ENCODE assay signal across 33 cellular contexts in genomic region chr14:36955967-36956366, GRCh38.
"Had no signal": no experiment of that assay in that cellular context is flagged by ENCODE, and none has a peak within 500 bp of the region (broad histone marks: within the 10 kb centered on the region; RNA-seq: fewer than 3 reads in every experiment).

No MANE protein-coding gene starts in this region.

- H3K4me1 Mint-ChIP-seq: activated B cell treated with CpG ODN at 0.5 μM for 24 hours; activated CD4-positive, alpha-beta memory T cell treated with anti-CD3 and anti-CD28 coated beads, Interleukin-2, amount 10 ng/mL, durations not matched to agents 7 days and 5 days; activated CD4-positive, alpha-beta T cell treated with anti-CD3 and anti-CD28 coated beads, Interleukin-2, amount 10 ng/mL, durations not matched to agents 7 days and 5 days; activated CD8-positive, alpha-beta memory T cell treated with anti-CD3 and anti-CD28 coated beads, Interleukin-2, amount 10 ng/mL, durations not matched to agents 7 days and 5 days; activated naive CD4-positive, alpha-beta T cell treated with anti-CD3 and anti-CD28 coated beads, Interleukin-2, amount 10 ng/mL, durations not matched to agents 7 days and 5 days; activated naive CD4-positive, alpha-beta T cell treated with anti-CD3 and anti-CD28 coated beads, Interleukin-2, amount 50 U/mL, for 24 hours; activated naive CD8-positive, alpha-beta T cell treated with anti-CD3 and anti-CD28 coated beads, Interleukin-2, amount 10 ng/mL, durations not matched to agents 7 days and 5 days; activated naive CD8-positive, alpha-beta T cell treated with anti-CD3 and anti-CD28 coated beads, Interleukin-2, amount 50 U/mL, for 24 hours; brain; central memory CD8-positive, alpha-beta T cell had no signal

- H3K36me3 ChIP-seq: ascending aorta, cardiac muscle cell had no signal

- ATAC-seq: activated CD8-positive, alpha-beta memory T cell treated with anti-CD3 and anti-CD28 coated beads, Interleukin-2, amount 10 ng/mL, durations not matched to agents 7 days and 5 days; activated CD8-positive, alpha-beta T cell treated with anti-CD3 and anti-CD28 coated beads, Interleukin-2, amount 10 ng/mL, durations not matched to agents 7 days and 5 days; activated naive CD8-positive, alpha-beta T cell treated with anti-CD3 and anti-CD28 coated beads, Interleukin-2, amount 50 U/mL, for 24 hours had no signal

- H3K27me3 ChIP-seq: ascending aorta, cardiac muscle cell had no signal

- H3K36me3 Mint-ChIP-seq: activated CD8-positive, alpha-beta memory T cell treated with anti-CD3 and anti-CD28 coated beads, Interleukin-2, amount 10 ng/mL, durations not matched to agents 7 days and 5 days; activated naive CD4-positive, alpha-beta T cell treated with anti-CD3 and anti-CD28 coated beads, Interleukin-2, amount 10 ng/mL, durations not matched to agents 7 days and 5 days; activated naive CD4-positive, alpha-beta T cell treated with anti-CD3 and anti-CD28 coated beads, Interleukin-2, amount 50 U/mL, for 24 hours; activated naive CD8-positive, alpha-beta T cell; activated naive CD8-positive, alpha-beta T cell treated with anti-CD3 and anti-CD28 coated beads, Interleukin-2, amount 10 ng/mL, durations not matched to agents 7 days and 5 days; brain had no signal

- DNase-seq: activated B cell treated with CpG ODN at 0.5 μM for 24 hours; activated CD4-positive, alpha-beta memory T cell treated with anti-CD3 and anti-CD28 coated beads, Interleukin-2, amount 10 ng/mL, durations not matched to agents 7 days and 5 days; activated CD4-positive, alpha-beta T cell treated with anti-CD3 and anti-CD28 coated beads for 48 hours; activated CD4-positive, alpha-beta T cell treated with anti-CD3 and anti-CD28 coated beads, Interleukin-2, amount 10 ng/mL, durations not matched to agents 7 days and 5 days; activated CD4-positive, alpha-beta T cell treated with anti-CD3 and anti-CD28 coated beads, Interleukin-2, amount 50 U/mL, for 48 hours; activated CD4-positive, CD25-positive, alpha-beta regulatory T cell treated with anti-CD3 and anti-CD28 coated beads, Interleukin-2, amount 50 U/mL, for 72 hours; activated CD8-positive, alpha-beta memory T cell treated with anti-CD3 and anti-CD28 coated beads for 24 hours; activated CD8-positive, alpha-beta memory T cell treated with anti-CD3 and anti-CD28 coated beads, Interleukin-2, amount 10 ng/mL, durations not matched to agents 7 days and 5 days; activated CD8-positive, alpha-beta memory T cell treated with anti-CD3 and anti-CD28 coated beads, Interleukin-2, amount 50 U/mL, for 48 hours; activated CD8-positive, alpha-beta T cell treated with anti-CD3 and anti-CD28 coated beads, Interleukin-2, amount 10 ng/mL, durations not matched to agents 7 days and 5 days; activated effector memory CD4-positive, alpha-beta T cell treated with Interleukin-2 at 50 U/mL for 16 hours; activated gamma-delta T cell; activated naive CD4-positive, alpha-beta T cell treated with anti-CD3 and anti-CD28 coated beads, Interleukin-2, amount 10 ng/mL, durations not matched to agents 7 days and 5 days; activated naive CD4-positive, alpha-beta T cell treated with Interleukin-2 at 50 U/mL for 16 hours; activated naive CD8-positive, alpha-beta T cell treated with anti-CD3 and anti-CD28 coated beads, Interleukin-2, amount 10 ng/mL, durations not matched to agents 7 days and 5 days; activated naive CD8-positive, alpha-beta T cell treated with anti-CD3 and anti-CD28 coated beads, Interleukin-2, amount 50 U/mL, for 24 hours; activated T-cell treated with anti-CD3 and anti-CD28 coated beads, Interleukin-2, amount 50 U/mL, for 24 hours; activated T-cell treated with anti-CD3 and anti-CD28 coated beads, Interleukin-2, amount 50 U/mL, for 48 hours; amygdala; anterior cingulate cortex; cerebellar nuclear complex; T-helper 2 cell; T-helper 9 cell had no signal

- H3K27me3 Mint-ChIP-seq: activated B cell treated with CpG ODN at 0.5 μM for 24 hours; activated CD4-positive, alpha-beta memory T cell treated with anti-CD3 and anti-CD28 coated beads, Interleukin-2, amount 10 ng/mL, durations not matched to agents 7 days and 5 days; activated CD4-positive, alpha-beta T cell treated with anti-CD3 and anti-CD28 coated beads, Interleukin-2, amount 10 ng/mL, durations not matched to agents 7 days and 5 days; activated CD8-positive, alpha-beta memory T cell treated with anti-CD3 and anti-CD28 coated beads, Interleukin-2, amount 10 ng/mL, durations not matched to agents 7 days and 5 days; activated naive CD4-positive, alpha-beta T cell treated with anti-CD3 and anti-CD28 coated beads, Interleukin-2, amount 10 ng/mL, durations not matched to agents 7 days and 5 days; activated naive CD4-positive, alpha-beta T cell treated with anti-CD3 and anti-CD28 coated beads, Interleukin-2, amount 50 U/mL, for 24 hours; activated naive CD8-positive, alpha-beta T cell treated with anti-CD3 and anti-CD28 coated beads, Interleukin-2, amount 10 ng/mL, durations not matched to agents 7 days and 5 days; activated naive CD8-positive, alpha-beta T cell treated with anti-CD3 and anti-CD28 coated beads, Interleukin-2, amount 50 U/mL, for 24 hours; activated T-cell treated with anti-CD3 and anti-CD28 coated beads, Interleukin-2, amount 50 U/mL, for 24 hours; central memory CD8-positive, alpha-beta T cell had no signal

- H3K4me1 ChIP-seq: ascending aorta had no signal

- H3K27ac ChIP-seq: ascending aorta, cardiac muscle cell, VCaP had no signal

- H3K4me3 Mint-ChIP-seq: activated B cell treated with CpG ODN at 0.5 μM for 24 hours; activated CD4-positive, alpha-beta memory T cell treated with anti-CD3 and anti-CD28 coated beads, Interleukin-2, amount 10 ng/mL, durations not matched to agents 7 days and 5 days; activated CD4-positive, alpha-beta T cell treated with anti-CD3 and anti-CD28 coated beads, Interleukin-2, amount 10 ng/mL, durations not matched to agents 7 days and 5 days; activated CD8-positive, alpha-beta memory T cell treated with anti-CD3 and anti-CD28 coated beads, Interleukin-2, amount 10 ng/mL, durations not matched to agents 7 days and 5 days; activated CD8-positive, alpha-beta T cell treated with anti-CD3 and anti-CD28 coated beads, Interleukin-2, amount 10 ng/mL, durations not matched to agents 7 days and 5 days; activated naive CD4-positive, alpha-beta T cell treated with anti-CD3 and anti-CD28 coated beads, Interleukin-2, amount 10 ng/mL, durations not matched to agents 7 days and 5 days; activated naive CD4-positive, alpha-beta T cell treated with anti-CD3 and anti-CD28 coated beads, Interleukin-2, amount 50 U/mL, for 24 hours; activated naive CD8-positive, alpha-beta T cell; activated naive CD8-positive, alpha-beta T cell treated with anti-CD3 and anti-CD28 coated beads, Interleukin-2, amount 10 ng/mL, durations not matched to agents 7 days and 5 days; activated naive CD8-positive, alpha-beta T cell treated with anti-CD3 and anti-CD28 coated beads, Interleukin-2, amount 50 U/mL, for 24 hours; activated T-cell treated with anti-CD3 and anti-CD28 coated beads, Interleukin-2, amount 50 U/mL, for 24 hours; brain; central memory CD8-positive, alpha-beta T cell; T-helper 1 cell treated with Interleukin-12 subunit alpha and Interleukin-12 subunit beta and Interleukin-4 antibody, amounts not matched to agents 30 μg/mL and 1 μg/mL, for 36 hours; T-helper 2 cell treated with Interferon-gamma antibody and Interleukin-4, amounts not matched to agents 5 μg/mL and 100 μg/mL, for 36 hours had no signal

- H3K27ac Mint-ChIP-seq: activated B cell treated with CpG ODN at 0.5 μM for 24 hours; activated CD4-positive, alpha-beta memory T cell treated with anti-CD3 and anti-CD28 coated beads, Interleukin-2, amount 10 ng/mL, durations not matched to agents 7 days and 5 days; activated CD4-positive, alpha-beta T cell treated with anti-CD3 and anti-CD28 coated beads, Interleukin-2, amount 10 ng/mL, durations not matched to agents 7 days and 5 days; activated CD8-positive, alpha-beta memory T cell treated with anti-CD3 and anti-CD28 coated beads, Interleukin-2, amount 10 ng/mL, durations not matched to agents 7 days and 5 days; activated CD8-positive, alpha-beta T cell treated with anti-CD3 and anti-CD28 coated beads, Interleukin-2, amount 10 ng/mL, durations not matched to agents 7 days and 5 days; activated naive CD4-positive, alpha-beta T cell treated with anti-CD3 and anti-CD28 coated beads, Interleukin-2, amount 10 ng/mL, durations not matched to agents 7 days and 5 days; activated naive CD4-positive, alpha-beta T cell treated with anti-CD3 and anti-CD28 coated beads, Interleukin-2, amount 50 U/mL, for 24 hours; activated naive CD8-positive, alpha-beta T cell; activated naive CD8-positive, alpha-beta T cell treated with anti-CD3 and anti-CD28 coated beads, Interleukin-2, amount 10 ng/mL, durations not matched to agents 7 days and 5 days; activated naive CD8-positive, alpha-beta T cell treated with anti-CD3 and anti-CD28 coated beads, Interleukin-2, amount 50 U/mL, for 24 hours; activated T-cell treated with anti-CD3 and anti-CD28 coated beads, Interleukin-2, amount 50 U/mL, for 24 hours; activated T-helper 2 cell treated with anti-CD3 and anti-CD28 coated beads, Interferon-gamma antibody, Interleukin-2, Interleukin-4, amounts not matched to agents 10 μg/mL and 5 μg/mL and 100 μg/mL, durations not matched to agents 14 hours and 24 hours and 36 hours; brain; T-helper 1 cell treated with Interleukin-12 subunit alpha and Interleukin-12 subunit beta and Interleukin-4 antibody, amounts not matched to agents 30 μg/mL and 1 μg/mL, for 36 hours; T-helper 2 cell treated with Interferon-gamma antibody and Interleukin-4, amounts not matched to agents 5 μg/mL and 100 μg/mL, for 36 hours had no signal

- H3K9me3 ChIP-seq: ascending aorta had no signal

- H3K4me3 ChIP-seq: ascending aorta, cardiac muscle cell had no signal

- H3K9me3 Mint-ChIP-seq: activated B cell treated with CpG ODN at 0.5 μM for 24 hours; activated CD4-positive, alpha-beta memory T cell treated with anti-CD3 and anti-CD28 coated beads, Interleukin-2, amount 10 ng/mL, durations not matched to agents 7 days and 5 days; activated CD4-positive, alpha-beta T cell treated with anti-CD3 and anti-CD28 coated beads, Interleukin-2, amount 10 ng/mL, durations not matched to agents 7 days and 5 days; activated naive CD4-positive, alpha-beta T cell treated with anti-CD3 and anti-CD28 coated beads, Interleukin-2, amount 10 ng/mL, durations not matched to agents 7 days and 5 days; activated naive CD4-positive, alpha-beta T cell treated with anti-CD3 and anti-CD28 coated beads, Interleukin-2, amount 50 U/mL, for 24 hours; activated naive CD8-positive, alpha-beta T cell treated with anti-CD3 and anti-CD28 coated beads, Interleukin-2, amount 50 U/mL, for 24 hours; activated T-cell treated with anti-CD3 and anti-CD28 coated beads, Interleukin-2, amount 50 U/mL, for 24 hours; activated T-helper 2 cell treated with anti-CD3 and anti-CD28 coated beads, Interferon-gamma antibody, Interleukin-2, Interleukin-4, amounts not matched to agents 10 μg/mL and 5 μg/mL and 100 μg/mL, durations not matched to agents 14 hours and 24 hours and 36 hours; brain; T-helper 1 cell treated with Interleukin-12 subunit alpha and Interleukin-12 subunit beta and Interleukin-4 antibody, amounts not matched to agents 30 μg/mL and 1 μg/mL, for 36 hours; T-helper 2 cell treated with Interferon-gamma antibody and Interleukin-4, amounts not matched to agents 5 μg/mL and 100 μg/mL, for 36 hours had no signal
